ENCODE assay signal across 8 cellular contexts in genomic region chr7:149600669-149601330, GRCh38.
DNase-seq lines count a peak whose midpoint lies in the region; ATAC-seq and TF ChIP-seq lines count a peak whose summit lies in the region.
"Not testable (repeated sequence)": the region's sequence is repeated elsewhere in the genome, so short reads cannot be mapped to it uniquely, and the experiment has no call there.

No MANE protein-coding gene starts in this region.

- H3K4me3 ChIP-seq in NB4 (ENCODE audit: low read depth, low read length): not testable (repeated sequence)

- ATAC-seq in GM19351 (IDR thresholded peaks at IDR 0.05; ENCODE audit: unreplicated experiment): peak; percentile 94
- peak; percentile 94 for ATAC-seq in HG02588 (IDR thresholded peaks at IDR 0.05; ENCODE audit: unreplicated experiment)
- peak; percentile 92 for ATAC-seq in HG03139 (IDR thresholded peaks at IDR 0.05; ENCODE audit: unreplicated experiment)
- ATAC-seq in Right ventricle myocardium inferior: peak; percentile 82

- not testable (repeated sequence) for TF ChIP-seq CTCF in GM13976 (IDR thresholded peaks at IDR 0.05; ENCODE audit: borderline replicate concordance, control extremely low read depth, extremely low read depth, insufficient read depth, missing control alignments); NB4 (IDR thresholded peaks at IDR 0.05; ENCODE audit: low read depth, low read length)

- peak; percentile 59 for DNase-seq in GM13976 (ENCODE audit: low spot score)
- DNase-seq in NB4 (ENCODE audit: low read depth): peak; percentile 50
- DNase-seq in activated CD8-positive, alpha-beta memory T cell treated with anti-CD3 and anti-CD28 coated beads, Interleukin-2, amount 50 U/mL, for 48 hours: peak; percentile 72
- not testable (repeated sequence) for DNase-seq in Right ventricle myocardium inferior (ENCODE audit: missing footprints)
- peak; percentile 51 for DNase-seq in stimulated activated CD4-positive, alpha-beta T cell treated with anti-CD3 and anti-CD28 coated beads, Interleukin-4, amount 100 ng/mL, for 24 hours

- intact Hi-C loops in Right ventricle myocardium inferior (cut with DNase I): not testable (repeated sequence)

- not testable (repeated sequence) for TF ChIP-seq POLR2A in NB4 (IDR thresholded peaks at IDR 0.05; ENCODE audit: extremely low read depth, insufficient read length)

- in situ Hi-C loops in GM13976 (cut with MboI; ENCODE audit: low sequenced_read_pairs, unreplicated experiment): not testable (repeated sequence)
